Comparison of ENCODE assay signal across 15 cellular contexts in genomic region chr10:116771891-116772290, GRCh38. TPM values are rescaled to one million over a fixed set of nuclear protein-coding genes. Genes with fewer than 3 reads are reported as not detected.
"Had no signal": no experiment of that assay in that cellular context is flagged by ENCODE, and none has a peak within 500 bp of the region (broad histone marks: within the 10 kb centered on the region; RNA-seq: fewer than 3 reads in every experiment).

No MANE protein-coding gene starts in this region.

- H3K4me3 ChIP-seq: heart right ventricle, left lung, neural progenitor cell, transverse colon had no signal

- H3K4me3 Mint-ChIP-seq: activated CD8-positive, alpha-beta T cell treated with anti-CD3 and anti-CD28 coated beads, Interleukin-2, amount 10 ng/mL, durations not matched to agents 7 days and 5 days; activated naive CD4-positive, alpha-beta T cell treated with anti-CD3 and anti-CD28 coated beads, Interleukin-2, amount 10 ng/mL, durations not matched to agents 7 days and 5 days; central memory CD8-positive, alpha-beta T cell; dendritic cell treated with granulocyte-macrophage colony-stimulating factor and Interleukin-4, amounts not matched to agents 40 ng/mL and 50 ng/mL, for 4 days; memory B cell; neural progenitor cell; stimulated activated memory B cell treated with anti-CD40 and anti-IgM and Interleukin-4, amounts not matched to agents 10 μg/mL and 1 μg/mL and 100 μg/mL, for 72 hours; T-helper 1 cell treated with Interleukin-12 subunit alpha and Interleukin-12 subunit beta and Interleukin-4 antibody, amounts not matched to agents 30 μg/mL and 1 μg/mL, for 36 hours had no signal

- DNase-seq: activated CD4-positive, alpha-beta T cell treated with anti-CD3 and anti-CD28 coated beads for 48 hours; activated CD8-positive, alpha-beta memory T cell treated with anti-CD3 and anti-CD28 coated beads, Interleukin-2, amount 50 U/mL, for 48 hours; activated CD8-positive, alpha-beta T cell treated with anti-CD3 and anti-CD28 coated beads, Interleukin-2, amount 10 ng/mL, durations not matched to agents 7 days and 5 days; activated naive CD4-positive, alpha-beta T cell treated with anti-CD3 and anti-CD28 coated beads, Interleukin-2, amount 10 ng/mL, durations not matched to agents 7 days and 5 days; stimulated activated CD4-positive, alpha-beta T cell treated with anti-CD3 and anti-CD28 coated beads, Interleukin-1b, Interleukin-23, amount 100 ng/mL, for 48 hours had no signal

- H3K27me3 ChIP-seq: neural progenitor cell, transverse colon had no signal

- H3K4me1 ChIP-seq: left lung, parathyroid adenoma had no signal

- H3K36me3 Mint-ChIP-seq: activated naive CD4-positive, alpha-beta T cell treated with anti-CD3 and anti-CD28 coated beads, Interleukin-2, amount 10 ng/mL, durations not matched to agents 7 days and 5 days; memory B cell; neural progenitor cell; stimulated activated memory B cell treated with anti-CD40 and anti-IgM and Interleukin-4, amounts not matched to agents 10 μg/mL and 1 μg/mL and 100 μg/mL, for 72 hours had no signal

- H3K36me3 ChIP-seq: heart right ventricle, left lung, neural progenitor cell, transverse colon had no signal

- H3K9ac ChIP-seq: neural progenitor cell, parathyroid adenoma had no signal

- H3K9me3 ChIP-seq: heart right ventricle, left lung, transverse colon had no signal

- H3K4me1 Mint-ChIP-seq: activated naive CD4-positive, alpha-beta T cell treated with anti-CD3 and anti-CD28 coated beads, Interleukin-2, amount 10 ng/mL, durations not matched to agents 7 days and 5 days; central memory CD8-positive, alpha-beta T cell; memory B cell; stimulated activated memory B cell treated with anti-CD40 and anti-IgM and Interleukin-4, amounts not matched to agents 10 μg/mL and 1 μg/mL and 100 μg/mL, for 72 hours had no signal

- H3K27ac ChIP-seq: left lung, neural progenitor cell, parathyroid adenoma had no signal

- H3K79me2 ChIP-seq: parathyroid adenoma had no signal

- ATAC-seq: activated CD8-positive, alpha-beta T cell treated with anti-CD3 and anti-CD28 coated beads, Interleukin-2, amount 10 ng/mL, durations not matched to agents 7 days and 5 days; stimulated activated memory B cell treated with anti-CD40 and anti-IgM and Interleukin-4, amounts not matched to agents 10 μg/mL and 1 μg/mL and 100 μg/mL, for 72 hours had no signal

- H3K9me3 Mint-ChIP-seq: activated naive CD4-positive, alpha-beta T cell treated with anti-CD3 and anti-CD28 coated beads, Interleukin-2, amount 10 ng/mL, durations not matched to agents 7 days and 5 days; central memory CD8-positive, alpha-beta T cell; dendritic cell treated with granulocyte-macrophage colony-stimulating factor and Interleukin-4, amounts not matched to agents 40 ng/mL and 50 ng/mL, for 4 days; memory B cell; neural progenitor cell; stimulated activated memory B cell treated with anti-CD40 and anti-IgM and Interleukin-4, amounts not matched to agents 10 μg/mL and 1 μg/mL and 100 μg/mL, for 72 hours; T-helper 1 cell treated with Interleukin-12 subunit alpha and Interleukin-12 subunit beta and Interleukin-4 antibody, amounts not matched to agents 30 μg/mL and 1 μg/mL, for 36 hours had no signal

- H2AFZ ChIP-seq: neural progenitor cell, parathyroid adenoma had no signal

- H3K4me2 ChIP-seq: neural progenitor cell had no signal

RNA-seq across cellular contexts. Expression of gene HSPA12A, which starts 29.5 kb away (rescaled TPM):
- total RNA-seq: activated CD8-positive, alpha-beta T cell treated with anti-CD3 and anti-CD28 coated beads, Interleukin-2, amount 10 ng/mL, durations not matched to agents 7 days and 5 days had no signal
